In genomic region chr15:75195766-75196241, GRCh38 we compare ENCODE assay signal across 1 cellular context.
TF ChIP-seq lines count a peak whose summit lies in the region.

No MANE protein-coding gene starts in this region.

TF ChIP-seq in IMR-90, 13 proteins besides CTCF, POLR2A, EP300 and RAD21 (continued from another document):
- no peak for TF ChIP-seq RFX5 (IDR thresholded peaks at IDR 0.05; ENCODE audit: low read depth, low read length)
- no peak for TF ChIP-seq BHLHE40 (IDR thresholded peaks at IDR 0.05; ENCODE audit: low read depth, low read length)
